8 cellular contexts compared by ENCODE assay signal in the genomic region with DNA sequence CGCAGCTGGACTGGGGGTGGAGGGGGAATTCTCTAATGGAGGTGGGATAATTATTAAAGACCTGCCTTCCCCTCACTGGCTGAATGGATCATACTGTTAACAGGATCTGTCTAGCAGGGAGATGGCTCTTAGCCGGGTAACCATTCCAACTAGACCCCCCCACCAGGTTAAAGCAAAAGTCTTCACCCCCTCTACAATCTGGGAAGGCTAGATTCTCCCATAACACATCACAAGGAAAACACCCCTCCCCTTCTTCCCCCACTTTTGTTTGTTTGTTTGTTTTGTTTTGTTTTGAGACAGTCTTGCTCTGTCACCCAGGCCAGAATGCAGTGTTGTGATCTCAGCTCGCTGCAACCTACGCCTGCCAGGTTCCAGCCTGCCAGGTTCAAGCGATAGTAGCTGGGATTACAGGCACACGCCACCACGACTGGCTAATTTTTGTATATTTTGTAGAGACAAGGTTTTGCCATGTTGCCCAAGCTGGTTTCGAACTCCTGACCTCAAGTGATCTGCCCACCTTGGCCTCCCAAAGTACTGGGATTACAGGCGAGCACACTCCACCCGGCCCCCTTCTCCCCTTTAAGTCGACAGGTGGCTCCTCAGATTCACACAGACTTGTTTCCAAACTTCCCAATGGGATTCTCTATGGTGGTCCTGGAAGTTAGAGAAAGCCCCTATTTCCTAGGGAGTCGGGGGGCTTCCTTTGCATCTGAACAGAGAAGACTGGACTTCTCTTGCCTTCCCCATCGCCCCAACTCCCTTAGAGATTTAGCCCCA. TPM values are rescaled to one million over a fixed set of nuclear protein-coding genes. Genes with fewer than 3 reads are reported as not detected.
A peak's percentile ranks its signal among the peaks of the same experiment; 100 is the strongest.
DNase-seq lines count a peak whose midpoint lies in the region; ATAC-seq, FAIRE-seq and TF ChIP-seq lines count a peak whose summit lies in the region.

No MANE protein-coding gene starts in this region.

- H3K27me3 ChIP-seq in bronchial epithelial cell (ENCODE audit: control insufficient read depth, insufficient read depth, low read length): no peaks in the 10 kb centered on the region

- peak overlapping the region; percentile 95 for H3K4me3 Mint-ChIP-seq in stimulated activated naive CD8-positive, alpha-beta T cell treated with anti-CD3 and anti-CD28 coated beads, Interleukin-15, Interleukin-2, amounts not matched to agents 100 ng/mL and 50 ng/mL, for 24 hours
- H3K4me3 Mint-ChIP-seq in mesothelial cell of epicardium: peak overlapping the region; percentile 88

- peaks cover 1% of the 10 kb centered on the region for H3K36me3 ChIP-seq in bronchial epithelial cell (ENCODE audit: control insufficient read depth, insufficient read depth, low read length)

- H3K27me3 Mint-ChIP-seq in stimulated activated naive CD8-positive, alpha-beta T cell treated with anti-CD3 and anti-CD28 coated beads, Interleukin-15, Interleukin-2, amounts not matched to agents 100 ng/mL and 50 ng/mL, for 24 hours: no peaks in the 10 kb centered on the region
- H3K27me3 Mint-ChIP-seq in mesothelial cell of epicardium (ENCODE audit: low read depth): no peaks in the 10 kb centered on the region

- no peaks in the 10 kb centered on the region for H3K9me3 Mint-ChIP-seq in stimulated activated naive CD8-positive, alpha-beta T cell treated with anti-CD3 and anti-CD28 coated beads, Interleukin-15, Interleukin-2, amounts not matched to agents 100 ng/mL and 50 ng/mL, for 24 hours
- H3K9me3 Mint-ChIP-seq in mesothelial cell of epicardium: no peaks in the 10 kb centered on the region

- H3K4me1 Mint-ChIP-seq in stimulated activated naive CD8-positive, alpha-beta T cell treated with anti-CD3 and anti-CD28 coated beads, Interleukin-15, Interleukin-2, amounts not matched to agents 100 ng/mL and 50 ng/mL, for 24 hours (ENCODE audit: low read depth): peaks cover 80% of the 10 kb centered on the region
- H3K4me1 Mint-ChIP-seq in mesothelial cell of epicardium: peaks cover 70% of the 10 kb centered on the region

- TF ChIP-seq CTCF in bronchial epithelial cell (IDR thresholded peaks at IDR 0.05; ENCODE audit: insufficient read depth, low read length, severe bottlenecking) (no peak), mesothelial cell of epicardium (IDR thresholded peaks at IDR 0.05; ENCODE audit: unreplicated experiment) (no peak)

- DNase-seq in stimulated activated naive CD8-positive, alpha-beta T cell treated with anti-CD3 and anti-CD28 coated beads, Interleukin-15, Interleukin-2, amounts not matched to agents 100 U/mL and 50 U/mL, for 24 hours: no peak
- peak; percentile 8 for DNase-seq in bronchial epithelial cell (ENCODE audit: low read depth)
- DNase-seq in mesothelial cell of epicardium (ENCODE audit: low spot score in 2 of 2, unreplicated experiment in 2 of 2): no peak
- no peak for DNase-seq in NCI-H146 (lab: John Stamatoyannopoulos, UW)
- DNase-seq in effector CD4-positive, alpha-beta T cell: no peak
- DNase-seq in SK-N-DZ (ENCODE audit: low spot score): no peak

- FAIRE-seq in bronchial epithelial cell (lab: Jason Lieb, UNC): no peak

- ATAC-seq in stimulated activated naive CD8-positive, alpha-beta T cell treated with anti-CD3 and anti-CD28 coated beads, Interleukin-15, Interleukin-2, amounts not matched to agents 100 U/mL and 50 U/mL, for 24 hours: no peak
- ATAC-seq in GM21717 (IDR thresholded peaks at IDR 0.05; ENCODE audit: unreplicated experiment): no peak

- H3K27ac Mint-ChIP-seq in stimulated activated naive CD8-positive, alpha-beta T cell treated with anti-CD3 and anti-CD28 coated beads, Interleukin-15, Interleukin-2, amounts not matched to agents 100 ng/mL and 50 ng/mL, for 24 hours: peak overlapping the region; percentile 9
- H3K27ac Mint-ChIP-seq in mesothelial cell of epicardium: peak overlapping the region; percentile 96

- H3K36me3 Mint-ChIP-seq in stimulated activated naive CD8-positive, alpha-beta T cell treated with anti-CD3 and anti-CD28 coated beads, Interleukin-15, Interleukin-2, amounts not matched to agents 100 ng/mL and 50 ng/mL, for 24 hours (ENCODE audit: low read depth): peaks cover 21% of the 10 kb centered on the region
- peaks cover 9% of the 10 kb centered on the region for H3K36me3 Mint-ChIP-seq in mesothelial cell of epicardium

- H3K4me3 ChIP-seq in bronchial epithelial cell (ENCODE audit: low read depth, low read length): peak overlapping the region; percentile 85

RNA-seq across cellular contexts. Expression of a gene that starts 3.5 kb away (rescaled TPM):
- total RNA-seq in bronchial epithelial cell (10.8 and 19.1 TPM in 2 replicates), mesothelial cell of epicardium (99.4 to 107 TPM (median 105 TPM) in 3 replicates)
- 13.4 and 19.9 TPM in 2 replicates for polyA plus RNA-seq in SK-N-DZ (2014; cell fraction: cytosol; rRNA removed)
- polyA plus RNA-seq in SK-N-DZ (2014; cell fraction: nucleus; rRNA removed): 25.0 and 59.3 TPM in 2 replicates

RNA-seq across cellular contexts. Expression of a gene that starts 12.1 kb away (rescaled TPM):
- total RNA-seq in bronchial epithelial cell: 519 and 608 TPM in 2 replicates
- total RNA-seq in mesothelial cell of epicardium: 361 to 391 TPM (median 387 TPM) in 3 replicates
- polyA plus RNA-seq in SK-N-DZ (2014; cell fraction: cytosol; rRNA removed): 892 and 940 TPM in 2 replicates
- polyA plus RNA-seq in SK-N-DZ (2014; cell fraction: nucleus; rRNA removed): 611 and 648 TPM in 2 replicates

RNA-seq across cellular contexts. Expression of a gene that starts 54.4 kb away (rescaled TPM):
- total RNA-seq in bronchial epithelial cell (58.4 and 64.3 TPM in 2 replicates), mesothelial cell of epicardium (155 to 161 TPM (median 157 TPM) in 3 replicates)
- 186 and 193 TPM in 2 replicates for polyA plus RNA-seq in SK-N-DZ (2014; cell fraction: cytosol; rRNA removed)
- polyA plus RNA-seq in SK-N-DZ (2014; cell fraction: nucleus; rRNA removed): 100 and 151 TPM in 2 replicates
